8 cellular contexts compared by ENCODE assay signal in genomic region chr17:77233635-77234334, GRCh38.
DNase-seq lines count a peak whose midpoint lies in the region; TF ChIP-seq lines count a peak whose summit lies in the region.

No MANE protein-coding gene starts in this region.

- peaks cover 1% of the 10 kb centered on the region for H3K27me3 Mint-ChIP-seq in mesothelial cell of epicardium (ENCODE audit: low read depth)

- intact Hi-C loops in uterus (cut with DNase I; ENCODE audit: low total_unique reads) = no loop called here

- TF ChIP-seq POLR2A in uterus (IDR thresholded peaks at IDR 0.05) = no peak

- H3K4me3 Mint-ChIP-seq in mesothelial cell of epicardium = no peak overlapping the region

- peaks cover 5% of the 10 kb centered on the region for H3K9me3 Mint-ChIP-seq in mesothelial cell of epicardium

- TF ChIP-seq CTCF in fibroblast of villous mesenchyme (IDR thresholded peaks at IDR 0.05; ENCODE audit: insufficient read depth, low read depth, low read length) (no peak), uterus (IDR thresholded peaks at IDR 0.05) (no peak), mesothelial cell of epicardium (IDR thresholded peaks at IDR 0.05; ENCODE audit: unreplicated experiment) (no peak)

- no peaks in the 10 kb centered on the region for H3K36me3 Mint-ChIP-seq in mesothelial cell of epicardium

- H3K4me1 Mint-ChIP-seq in mesothelial cell of epicardium = peaks cover 7% of the 10 kb centered on the region

- H3K4me1 ChIP-seq in SJCRH30 = peaks cover 15% of the 10 kb centered on the region
- H3K4me1 ChIP-seq in uterus = peaks cover 0 to 9% of the 10 kb centered on the region in 2 donors

- DNase-seq in stimulated activated CD4-positive, alpha-beta T cell treated with anti-CD3 and anti-CD28 coated beads, Interleukin-15, amount 100 ng/mL, for 24 hours = peak; percentile 31
- no peak for DNase-seq in stimulated activated CD4-positive, alpha-beta T cell treated with anti-CD3 and anti-CD28 coated beads, Interleukin-4, amount 100 ng/mL, for 4 hours
- peak; percentile 84 to 87 for DNase-seq in SJCRH30
- DNase-seq in fibroblast of villous mesenchyme (ENCODE audit: low read depth) = peak; percentile 76
- DNase-seq in uterus = peak; percentile 63 to 66
- DNase-seq in mesothelial cell of epicardium (ENCODE audit: low spot score in 2 of 2, unreplicated experiment in 2 of 2) = no peak
- DNase-seq in H7 = no peak
- no peak for DNase-seq in putamen (ENCODE audit: low spot score)

- no peak overlapping the region for H3K27ac Mint-ChIP-seq in mesothelial cell of epicardium

- H3K27me3 ChIP-seq in SJCRH30 = no peaks in the 10 kb centered on the region
- no peaks in the 10 kb centered on the region for H3K27me3 ChIP-seq in uterus
- H3K27me3 ChIP-seq in H7 (ENCODE audit: control insufficient read depth, insufficient read depth, low read length) = no peaks in the 10 kb centered on the region

- H3K27ac ChIP-seq in SJCRH30 = 0 out of 2 replicates have a peak overlapping the region, but pooled peaks have one; percentile 6
- H3K27ac ChIP-seq in uterus = peak overlapping the region in 1 of 2 donors; percentile 3

- H3K36me3 ChIP-seq in SJCRH30 = no peaks in the 10 kb centered on the region
- H3K36me3 ChIP-seq in uterus = no peaks in the 10 kb centered on the region
- no peaks in the 10 kb centered on the region for H3K36me3 ChIP-seq in H7 (replicated peaks; ENCODE audit: control insufficient read depth, insufficient read depth, low read length)

- H3K4me3 ChIP-seq in SJCRH30 (no peak overlapping the region), fibroblast of villous mesenchyme (ENCODE audit: low read depth, low read length) (no peak overlapping the region), uterus (no peak overlapping the region), H7 (ENCODE audit: insufficient read depth, low read depth, low read length) (no peak overlapping the region)

- H3K9me3 ChIP-seq in SJCRH30 (replicated peaks) = peaks cover 5% of the 10 kb centered on the region
- no peaks in the 10 kb centered on the region for H3K9me3 ChIP-seq in uterus

Comparison
In these comparisons a context has a peak if more than half of its experiments do, and no peak if none do; other contexts are left out.
1. DNase-seq: peak in stimulated activated CD4-positive, alpha-beta T cell treated with anti-CD3 and anti-CD28 coated beads, Interleukin-15, amount 100 ng/mL, for 24 hours (single experiment), SJCRH30 (2 of 2), fibroblast of villous mesenchyme (single experiment) and uterus (2 of 2); none in stimulated activated CD4-positive, alpha-beta T cell treated with anti-CD3 and anti-CD28 coated beads, Interleukin-4, amount 100 ng/mL, for 4 hours (0 of 2), mesothelial cell of epicardium (0 of 2), H7 (single experiment) and putamen (single experiment).